In genomic region chr7:17769918-17770317, GRCh38 we compare ENCODE assay signal across 8 cellular contexts.
DNase-seq lines count a peak whose midpoint lies in the region; ATAC-seq, FAIRE-seq and TF ChIP-seq lines count a peak whose summit lies in the region.

No MANE protein-coding gene starts in this region.

- intact Hi-C loops in HepG2 (cut with micrococcal nuclease; ENCODE audit: unreplicated experiment), result loop anchor here (1.0 to 10.0 kb wide), 6 partner anchors 89 to 575 kb away; no protein-coding TSS in a partner anchor

- peak; percentile 81 for TF ChIP-seq CTCF in A549 (IDR thresholded peaks at IDR 0.05)
- peak; percentile 83 for TF ChIP-seq CTCF in HepG2 (CRISPR knock-in tag; IDR thresholded peaks at IDR 0.05)

- H4K20me1 ChIP-seq in HepG2 (ENCODE audit: insufficient read depth, low read length), result no peaks in the 10 kb centered on the region; the same call in 1 of the 2 replicates

- no peaks in the 10 kb centered on the region for H3K27me3 ChIP-seq in HepG2 (ENCODE audit: control insufficient read depth in 1 of 2, insufficient read depth in 2 of 2, low read length in 2 of 2)

- peak; percentile 92 for FAIRE-seq in A549 (lab: Jason Lieb, UNC)
- peak; percentile 92 for FAIRE-seq in GM12891 (lab: Jason Lieb, UNC)
- FAIRE-seq in HepG2 (lab: Jason Lieb, UNC), result peak; percentile 94

- TF ChIP-seq POLR2A in A549 (IDR thresholded peaks at IDR 0.05; ENCODE audit: low read length) (no peak), GM12891 (IDR thresholded peaks at IDR 0.05; ENCODE audit: low read depth, low read length) (no peak), HepG2 (IDR thresholded peaks at IDR 0.05; ENCODE audit: insufficient read depth in 1 of 2, low read depth in 2 of 2, low read length in 2 of 2) (no peak)

- WGBS in A549 (ENCODE audit: missing lambda C conversion rate), result 9% methylated on average over 2 of the region's 2 CpGs
- WGBS in HepG2 (ENCODE audit: low lambda C conversion rate), result 1% methylated on average over 2 of the region's 2 CpGs

- H3K4me1 ChIP-seq in A549 (peaks cover 18% of the 10 kb centered on the region; the same call in 2 of the 3 replicates), HepG2 (ENCODE audit: insufficient read depth, low read length) (peaks cover 20% of the 10 kb centered on the region)

- H3K9ac ChIP-seq in HepG2 (ENCODE audit: insufficient read depth, low read depth, low read length), result no peak overlapping the region

- peak; percentile 87 to 92 for TF ChIP-seq RAD21 in A549 (conservative IDR thresholded peaks at IDR 0.05 in 1 of 2, IDR thresholded peaks at IDR 0.05 in 1 of 2)
- TF ChIP-seq RAD21 in HepG2 (CRISPR knock-in tag; IDR thresholded peaks at IDR 0.05), result peak; percentile 79

- in situ Hi-C loops in HepG2 (cut with HindIII; ENCODE audit: extremely low pct_ligation_motif_present, low pct_unique_long_range_greater_than_20kb), result loop anchor here (10.0 kb wide), 1 partner anchor 555 kb away; no protein-coding TSS in a partner anchor

- no TSS peak for BruUV-seq in HepG2 (replicated peaks; lab: Mats Ljungman, UMichigan)

- no peaks in the 10 kb centered on the region for H3K9me3 ChIP-seq in A549
- H3K9me3 ChIP-seq in HepG2 (ENCODE audit: low read length), result no peaks in the 10 kb centered on the region

- CTCF ChIA-PET in A549 (lab: Yijun Ruan, JAX) (interaction anchor here (0.6 to 3.4 kb wide), 41 partner anchors 8 to 800 kb away, joined by 3 to 25 read pairs (median 4); no protein-coding TSS in a partner anchor), HepG2 (lab: Yijun Ruan, JAX; ENCODE audit: low intra/inter-chr PET ratio, low total read pairs) (interaction anchor here (0.6 to 2.0 kb wide), 4 partner anchors 165 to 1154 kb away, joined by 3 to 9 read pairs (median 3); no protein-coding TSS in a partner anchor)

- no peaks in the 10 kb centered on the region for H3K36me3 ChIP-seq in HepG2 (replicated peaks in 1 of 2; ENCODE audit: control insufficient read depth in 1 of 2, insufficient read depth in 2 of 2, low read length in 2 of 2)

- peak; percentile 15 to 77 for DNase-seq in A549 (ENCODE audit: low read depth in 1 of 2, low spot score in 1 of 2)
- peak; percentile 9 for DNase-seq in GM12891 (ENCODE audit: insufficient read length, low spot score)
- DNase-seq in NCI-H2107 treated with DMSO at 0.1 percent for 48 hours (lab: John Stamatoyannopoulos, UW; ENCODE audit: unreplicated experiment), result peak; percentile 63
- DNase-seq in UCSD-AML1 (lab: John Stamatoyannopoulos, UW; ENCODE audit: unreplicated experiment), result peak; percentile 15
- DNase-seq in cerebellar cortex (ENCODE audit: low spot score), result peak; percentile 64
- peak; percentile 69 for DNase-seq in HepG2 (ENCODE audit: low spot score)
- DNase-seq in stimulated activated CD8-positive, alpha-beta memory T cell treated with anti-CD3 and anti-CD28 coated beads, Interleukin-4, amount 100 ng/mL, for 24 hours (ENCODE audit: low read depth), result peak; percentile 6

- H3K4me2 ChIP-seq in A549 (no peak overlapping the region), HepG2 (ENCODE audit: low read depth, low read length) (no peak overlapping the region)

- H3K79me2 ChIP-seq in HepG2 (ENCODE audit: insufficient read depth, low read length), result no peaks in the 10 kb centered on the region

- no peak overlapping the region for H2AFZ ChIP-seq in HepG2 (ENCODE audit: low read length)

- TF ChIP-seq EP300 in A549 (IDR thresholded peaks at IDR 0.05) (no peak), HepG2 (IDR thresholded peaks at IDR 0.05; ENCODE audit: low read depth in 2 of 2, low read length in 2 of 2) (no peak), HepG2 (CRISPR knock-in tag; IDR thresholded peaks at IDR 0.05; ENCODE audit: borderline replicate concordance) (no peak)

- H3K27ac ChIP-seq in A549 (no peak overlapping the region), HepG2 (ENCODE audit: extremely low read length, insufficient read depth, low read length) (no peak overlapping the region)

- ATAC-seq in A549 (peak; percentile 87 to 93), HG02981 (IDR thresholded peaks at IDR 0.05; ENCODE audit: unreplicated experiment) (peak; percentile 51), HepG2 (peak; percentile 83)

- H3K4me3 ChIP-seq in A549 (no peak overlapping the region), HepG2 (replicated peaks in 1 of 3; ENCODE audit: insufficient read depth in 1 of 3, low read depth in 2 of 3, low read length in 3 of 3) (no peak overlapping the region)

- POLR2A ChIA-PET in A549 (lab: Yijun Ruan, JAX) (no interaction called here), HepG2 (lab: Yijun Ruan, JAX) (no interaction called here)

TF ChIP-seq in A549, 52 proteins besides CTCF, POLR2A, EP300 and RAD21:
- no peak for TF ChIP-seq POLR2AphosphoS2 (conservative IDR thresholded peaks at IDR 0.05; ENCODE audit: low read length)
- no peak for TF ChIP-seq HEYL (CRISPR knock-in tag; IDR thresholded peaks at IDR 0.05)
- no peak for TF ChIP-seq ESRRA (IDR thresholded peaks at IDR 0.05; ENCODE audit: borderline replicate concordance, low read length)
- no peak for TF ChIP-seq TP53 (CRISPR knock-in tag; IDR thresholded peaks at IDR 0.05)
- no peak for TF ChIP-seq CBX8 (IDR thresholded peaks at IDR 0.05)
- no peak for TF ChIP-seq JUN (IDR thresholded peaks at IDR 0.05)
- peak; percentile 86 for TF ChIP-seq SMC3 (IDR thresholded peaks at IDR 0.05)
- no peak for TF ChIP-seq MYC (IDR thresholded peaks at IDR 0.05; ENCODE audit: borderline replicate concordance, low read length)

TF ChIP-seq in GM12891, 5 proteins besides CTCF, POLR2A, EP300 and RAD21:
- TF ChIP-seq POU2F2 (IDR thresholded peaks at IDR 0.05; ENCODE audit: low read depth, low read length) (no peak), SPI1 (IDR thresholded peaks at IDR 0.05; ENCODE audit: low read depth, low read length) (0 out of 2 replicates have a peak, but pooled peaks have one; percentile 24), PAX5 (IDR thresholded peaks at IDR 0.05; ENCODE audit: insufficient read depth, low read length, severe bottlenecking) (no peak), POLR2AphosphoS5 (IDR thresholded peaks at IDR 0.05; ENCODE audit: low read depth, low read length) (no peak)

TF ChIP-seq in HepG2, 621 proteins besides CTCF, POLR2A, EP300 and RAD21:
- TF ChIP-seq, protein P1, sequence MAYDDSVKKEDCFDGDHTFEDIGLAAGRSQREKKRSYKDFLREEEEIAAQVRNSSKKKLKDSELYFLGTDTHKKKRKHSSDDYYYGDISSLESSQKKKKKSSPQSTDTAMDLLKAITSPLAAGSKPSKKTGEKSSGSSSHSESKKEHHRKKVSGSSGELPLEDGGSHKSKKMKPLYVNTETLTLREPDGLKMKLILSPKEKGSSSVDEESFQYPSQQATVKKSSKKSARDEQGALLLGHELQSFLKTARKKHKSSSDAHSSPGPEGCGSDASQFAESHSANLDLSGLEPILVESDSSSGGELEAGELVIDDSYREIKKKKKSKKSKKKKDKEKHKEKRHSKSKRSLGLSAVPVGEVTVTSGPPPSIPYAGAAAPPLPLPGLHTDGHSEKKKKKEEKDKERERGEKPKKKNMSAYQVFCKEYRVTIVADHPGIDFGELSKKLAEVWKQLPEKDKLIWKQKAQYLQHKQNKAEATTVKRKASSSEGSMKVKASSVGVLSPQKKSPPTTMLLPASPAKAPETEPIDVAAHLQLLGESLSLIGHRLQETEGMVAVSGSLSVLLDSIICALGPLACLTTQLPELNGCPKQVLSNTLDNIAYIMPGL (CRISPR knock-in tag; IDR thresholded peaks at IDR 0.05; ENCODE audit: borderline replicate concordance in 1 of 2, low read depth in 1 of 2), result 0 out of 4 replicates have a peak, but pooled peaks of 1 of the 2 experiments have one; percentile 26
- peak; percentile 23 for TF ChIP-seq TEAD3 (CRISPR knock-in tag; optimal IDR thresholded peaks at IDR 0.05; ENCODE audit: borderline replicate concordance)
- TF ChIP-seq SMAD3 (CRISPR knock-in tag; IDR thresholded peaks at IDR 0.05), result 0 out of 2 replicates have a peak, but pooled peaks have one; percentile 23
- TF ChIP-seq MTA1 (CRISPR knock-in tag; IDR thresholded peaks at IDR 0.05; ENCODE audit: borderline replicate concordance), result no peak
- TF ChIP-seq MIXL1 (CRISPR knock-in tag; IDR thresholded peaks at IDR 0.05), result 0 out of 2 replicates have a peak, but pooled peaks have one; percentile 27
- TF ChIP-seq STAG1 (CRISPR knock-in tag; IDR thresholded peaks at IDR 0.05), result peak; percentile 89
- peak; percentile 58 for TF ChIP-seq FOXA3 (CRISPR knock-in tag; IDR thresholded peaks at IDR 0.05)
- no peak for TF ChIP-seq JUNB (CRISPR knock-in tag; IDR thresholded peaks at IDR 0.05; ENCODE audit: borderline replicate concordance)
- TF ChIP-seq IRF2 (CRISPR knock-in tag; IDR thresholded peaks at IDR 0.05), result 0 out of 2 replicates have a peak, but pooled peaks have one; percentile 37
- TF ChIP-seq, protein P2, sequence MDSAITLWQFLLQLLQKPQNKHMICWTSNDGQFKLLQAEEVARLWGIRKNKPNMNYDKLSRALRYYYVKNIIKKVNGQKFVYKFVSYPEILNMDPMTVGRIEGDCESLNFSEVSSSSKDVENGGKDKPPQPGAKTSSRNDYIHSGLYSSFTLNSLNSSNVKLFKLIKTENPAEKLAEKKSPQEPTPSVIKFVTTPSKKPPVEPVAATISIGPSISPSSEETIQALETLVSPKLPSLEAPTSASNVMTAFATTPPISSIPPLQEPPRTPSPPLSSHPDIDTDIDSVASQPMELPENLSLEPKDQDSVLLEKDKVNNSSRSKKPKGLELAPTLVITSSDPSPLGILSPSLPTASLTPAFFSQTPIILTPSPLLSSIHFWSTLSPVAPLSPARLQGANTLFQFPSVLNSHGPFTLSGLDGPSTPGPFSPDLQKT (CRISPR knock-in tag; IDR thresholded peaks at IDR 0.05; ENCODE audit: borderline replicate concordance), result no peak
- TF ChIP-seq FOXK1 (CRISPR knock-in tag; IDR thresholded peaks at IDR 0.05; ENCODE audit: borderline replicate concordance, low read depth), result peak; percentile 53; the same call in 1 of the 2 replicates
- no peak for TF ChIP-seq CHCHD3 (CRISPR knock-in tag; IDR thresholded peaks at IDR 0.05)
- no peak for TF ChIP-seq TAF15 (IDR thresholded peaks at IDR 0.05; ENCODE audit: low read depth, low read length, poor library complexity, severe bottlenecking)
- TF ChIP-seq FOXA1 (IDR thresholded peaks at IDR 0.05), result no peak
- TF ChIP-seq FOXA1 (CRISPR knock-in tag; IDR thresholded peaks at IDR 0.05), result peak; percentile 66
- peak; percentile 84 for TF ChIP-seq SMC3 (IDR thresholded peaks at IDR 0.05; ENCODE audit: low read length)

Comparison
In these comparisons a context has a peak if more than half of its experiments do, and no peak if none do; other contexts are left out.
1. DNase-seq: peak in every context shown above with its lines; median percentile 69 in HepG2; 64 in cerebellar cortex; 63 in NCI-H2107 treated with DMSO at 0.1 percent for 48 hours; 46 in A549; 15 in UCSD-AML1; 9 in GM12891; 6 in stimulated activated CD8-positive, alpha-beta memory T cell treated with anti-CD3 and anti-CD28 coated beads, Interleukin-4, amount 100 ng/mL, for 24 hours.
2. Of the 38 proteins assayed by ChIP-seq in both HepG2 and A549: peak only in HepG2: none; only in A549: none; in both: CTCF, RAD21 and SMC3; in neither: 34; mixed calls (peak in some experiments, not most) for 1.